Comparison of ENCODE assay signal across 17 cellular contexts in genomic region chr12:78315018-78315417, GRCh38.
DNase-seq lines count a peak whose midpoint lies in the region; ATAC-seq and TF ChIP-seq lines count a peak whose summit lies in the region.
"Had no signal": no experiment of that assay in that cellular context is flagged by ENCODE, and none has a peak within 500 bp of the region (broad histone marks: within the 10 kb centered on the region; RNA-seq: fewer than 3 reads in every experiment).

No MANE protein-coding gene starts in this region.

- peak; percentile 55 for DNase-seq in NCI-H1436 (lab: John Stamatoyannopoulos, UW)
- no peak for DNase-seq in NCI-H1436 treated with DMSO at 0.1 percent for 48 hours (lab: John Stamatoyannopoulos, UW)
- DNase-seq in LNCaP clone FGC (ENCODE audit: low read depth): peak; percentile 84
- peak; percentile 66 for DNase-seq in NCI-H345 (lab: John Stamatoyannopoulos, UW)
- DNase-seq in fibroblast of villous mesenchyme (ENCODE audit: low read depth): peak; percentile 17
- DNase-seq in activated CD4-positive, alpha-beta T cell treated with anti-CD3 and anti-CD28 coated beads for 4 hours: no peak
- DNase-seq in GDM1 (lab: John Stamatoyannopoulos, UW): no peak
- DNase-seq in mucosa of descending colon: no peak
- DNase-seq: CD8-positive, alpha-beta memory T cell; Karpas-422; MM.1S; NCI-H526; T-cell; T-helper 9 cell had no signal

- H3K4me1 ChIP-seq in mucosa of descending colon (ENCODE audit: low read depth): no peaks in the 10 kb centered on the region
- H3K4me1 ChIP-seq: BLaER1 had no signal

- ATAC-seq in mucosa of descending colon: no peak
- ATAC-seq: HepG2, Panc1, T-cell had no signal

- H3K9me3 ChIP-seq in mucosa of descending colon: no peaks in the 10 kb centered on the region
- H3K9me3 ChIP-seq: BLaER1 had no signal

- TF ChIP-seq CTCF in LNCaP clone FGC (IDR thresholded peaks at IDR 0.05; ENCODE audit: control insufficient read depth, extremely low read depth, insufficient read depth) (no peak), fibroblast of villous mesenchyme (IDR thresholded peaks at IDR 0.05; ENCODE audit: insufficient read depth, low read depth, low read length) (no peak), mucosa of descending colon (IDR thresholded peaks at IDR 0.05) (no peak)

- H3K36me3 ChIP-seq in mucosa of descending colon (ENCODE audit: low read depth): no peaks in the 10 kb centered on the region
- H3K36me3 ChIP-seq: BLaER1 had no signal

- intact Hi-C loops in mucosa of descending colon (cut with DNase I, micrococcal nuclease): no loop called here

- H3K4me3 ChIP-seq in LNCaP clone FGC (ENCODE audit: low read depth, low read length): no peak overlapping the region
- H3K4me3 ChIP-seq in fibroblast of villous mesenchyme (ENCODE audit: low read depth, low read length): no peak overlapping the region
- H3K4me3 ChIP-seq in mucosa of descending colon: no peak overlapping the region
- H3K4me3 ChIP-seq: BLaER1 had no signal

Comparison
In these comparisons a context has a peak if more than half of its experiments do, and no peak if none do; other contexts are left out.
1. DNase-seq: peak in NCI-H1436 (single experiment), LNCaP clone FGC (single experiment), NCI-H345 (single experiment) and fibroblast of villous mesenchyme (single experiment); none in NCI-H1436 treated with DMSO at 0.1 percent for 48 hours (single experiment), activated CD4-positive, alpha-beta T cell treated with anti-CD3 and anti-CD28 coated beads for 4 hours (0 of 2), GDM1 (single experiment) and mucosa of descending colon (0 of 3).